ENCODE assay signal across 13 cellular contexts in the genomic region with DNA sequence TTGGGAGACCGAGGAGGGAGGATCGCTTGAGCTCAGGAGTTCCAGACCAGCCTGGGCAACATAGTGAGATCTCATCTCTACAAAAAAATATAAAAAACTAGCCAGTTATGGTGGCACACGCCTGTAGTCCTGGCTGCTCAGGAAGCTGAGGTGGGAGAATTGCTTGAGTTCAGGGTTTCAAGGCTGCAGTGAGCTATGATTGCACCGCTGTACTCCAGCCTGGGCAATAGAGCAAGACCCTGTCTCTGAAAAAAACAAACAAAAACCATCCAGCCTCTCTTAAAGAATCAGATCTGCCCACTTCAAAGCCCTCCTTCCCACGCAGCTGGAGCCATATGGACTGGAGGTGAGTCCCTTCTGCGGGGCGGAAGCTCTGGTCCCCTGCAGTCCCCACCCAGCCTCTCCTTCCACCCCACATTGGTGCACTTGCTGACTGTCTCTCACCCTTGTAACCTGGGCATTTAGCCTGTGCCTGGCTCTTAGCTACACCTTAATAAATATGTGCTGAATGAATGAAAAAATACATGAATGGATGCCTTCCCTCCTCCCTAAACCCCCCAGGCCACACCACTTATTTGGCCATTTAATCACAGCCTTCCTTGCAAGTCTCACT. TPM values are rescaled to one million over a fixed set of nuclear protein-coding genes. Genes with fewer than 3 reads are reported as not detected.
DNase-seq lines count a peak whose midpoint lies in the region; ATAC-seq and TF ChIP-seq lines count a peak whose summit lies in the region.
"Had no signal": no experiment of that assay in that cellular context is flagged by ENCODE, and none has a peak within 500 bp of the region (broad histone marks: within the 10 kb centered on the region; RNA-seq: fewer than 3 reads in every experiment).

No MANE protein-coding gene starts in this region.

- CTCF ChIA-PET in SK-N-SH (lab: Yijun Ruan, JAX): interaction anchor here (1.1 to 3.2 kb wide), 6 partner anchors 10 to 136 kb away, joined by 3 to 10 read pairs (median 6); a partner anchor contains a TSS

- no peak; the same call in 1 of the 3 replicates for ATAC-seq in SK-N-SH treated with all-trans-retinoic acid at 6 μM for 48 hours
- ATAC-seq in GM18858 (IDR thresholded peaks at IDR 0.05; ENCODE audit: unreplicated experiment): no peak
- ATAC-seq in HG02623 (IDR thresholded peaks at IDR 0.05; ENCODE audit: unreplicated experiment): no peak

- DNase-seq in SK-N-SH (no peak), ascending aorta (ENCODE audit: low spot score in 2 of 2) (no peak), mesenchymal stem cell (no peak), suprapubic skin (ENCODE audit: low spot score in 2 of 2) (peak in 1 of 2 donors; percentile 48), inferior parietal cortex (ENCODE audit: extremely low spot score) (no peak)
- DNase-seq: central memory CD4-positive, alpha-beta T cell; small intestine had no signal

- H3K4me1 ChIP-seq in SK-N-SH (ENCODE audit: control insufficient read depth in 1 of 2, insufficient read depth in 2 of 2, low read depth in 1 of 2, low read length in 1 of 2) (peaks cover 5 to 13% of the 10 kb centered on the region in 2 experiments; a peak in 3 of 4 replicates), ascending aorta (peaks cover 10 to 23% of the 10 kb centered on the region in 2 donors), mesenchymal stem cell (ENCODE audit: control insufficient read depth, insufficient read depth, low read depth, low read length) (peaks cover 29% of the 10 kb centered on the region), suprapubic skin (peaks cover 26% of the 10 kb centered on the region)
- H3K4me1 ChIP-seq: upper lobe of right lung had no signal

- H2BK120ac ChIP-seq in mesenchymal stem cell (ENCODE audit: low read depth, low read length): peak overlapping the region; percentile 23

- H3K4me2 ChIP-seq in SK-N-SH (peak overlapping the region; percentile 67), mesenchymal stem cell (ENCODE audit: low read length, poor library complexity, severe bottlenecking) (no peak overlapping the region)

- peak overlapping the region; percentile 71 for H4K91ac ChIP-seq in mesenchymal stem cell (ENCODE audit: low read length)

- no peaks in the 10 kb centered on the region for H3K79me2 ChIP-seq in SK-N-SH (ENCODE audit: insufficient read depth)

- H3K9me3 ChIP-seq in SK-N-SH (no peaks in the 10 kb centered on the region), ascending aorta (no peaks in the 10 kb centered on the region), mesenchymal stem cell (ENCODE audit: control insufficient read depth, low read length) (no peaks in the 10 kb centered on the region), suprapubic skin (no peaks in the 10 kb centered on the region)
- H3K9me3 ChIP-seq: Caco-2, upper lobe of right lung had no signal

- H3K4me3 ChIP-seq in SK-N-SH (ENCODE audit: low read depth in 2 of 2, low read length in 1 of 2): no peak overlapping the region
- no peak overlapping the region for H3K4me3 ChIP-seq in ascending aorta
- peak overlapping the region in 1 of 2 experiments; percentile 29 for H3K4me3 ChIP-seq in mesenchymal stem cell (ENCODE audit: insufficient read depth in 1 of 2, low read depth in 1 of 2, low read length in 2 of 2)
- H3K4me3 ChIP-seq in suprapubic skin: no peak overlapping the region
- H3K4me3 ChIP-seq: upper lobe of right lung had no signal

- H2BK12ac ChIP-seq in mesenchymal stem cell (ENCODE audit: low read length in 2 of 2): peak overlapping the region; percentile 72 to 99

- peak overlapping the region; percentile 83 to 94 for H3K4ac ChIP-seq in mesenchymal stem cell (ENCODE audit: low read depth in 1 of 2, low read length in 2 of 2)

- H3K18ac ChIP-seq in mesenchymal stem cell (ENCODE audit: low read depth in 1 of 2, low read length in 2 of 2): peak overlapping the region; percentile 25 to 92

- TF ChIP-seq POLR2A in suprapubic skin (IDR thresholded peaks at IDR 0.05): no peak

- H2AFZ ChIP-seq in SK-N-SH (ENCODE audit: low read depth) (peak overlapping the region; percentile 87), mesenchymal stem cell (ENCODE audit: low read depth, low read length) (no peak overlapping the region)

- no peak for TF ChIP-seq RAD21 in SK-N-SH (IDR thresholded peaks at IDR 0.05; ENCODE audit: low read length)

- TF ChIP-seq EP300 in SK-N-SH (IDR thresholded peaks at IDR 0.05; ENCODE audit: borderline replicate concordance in 1 of 2, low read depth in 1 of 2, low read length in 1 of 2): no peak
- no peak for TF ChIP-seq EP300 in suprapubic skin (IDR thresholded peaks at IDR 0.05)

- intact Hi-C loops in ascending aorta (cut with DNase I): no loop called here

- H3K36me3 ChIP-seq in SK-N-SH (replicated peaks in 1 of 2; ENCODE audit: control insufficient read depth in 1 of 2, insufficient read depth in 2 of 2, low read length in 1 of 2): no peaks in the 10 kb centered on the region
- H3K36me3 ChIP-seq in ascending aorta: no peaks in the 10 kb centered on the region
- no peaks in the 10 kb centered on the region for H3K36me3 ChIP-seq in mesenchymal stem cell (ENCODE audit: control insufficient read depth in 1 of 2, insufficient read depth in 2 of 2, low read depth in 1 of 2, low read length in 2 of 2)
- H3K36me3 ChIP-seq in suprapubic skin: no peaks in the 10 kb centered on the region
- H3K36me3 ChIP-seq: upper lobe of right lung had no signal

- H2BK15ac ChIP-seq in mesenchymal stem cell (ENCODE audit: low read depth, poor library complexity, severe bottlenecking): peak overlapping the region; percentile 55

- no peaks in the 10 kb centered on the region for H3K9me2 ChIP-seq in SK-N-SH

- H3K27ac ChIP-seq in SK-N-SH (ENCODE audit: low read depth in 2 of 2, low read length in 1 of 2): peak overlapping the region in 1 of 2 experiments; percentile 66; a peak in 2 of 4 replicates
- peak overlapping the region; percentile 62 to 88 for H3K27ac ChIP-seq in ascending aorta
- H3K27ac ChIP-seq in mesenchymal stem cell (ENCODE audit: low read length, poor library complexity, severe bottlenecking): peak overlapping the region; percentile 89
- H3K27ac ChIP-seq in suprapubic skin: peak overlapping the region; percentile 57
- H3K27ac ChIP-seq: upper lobe of right lung had no signal

- H3K9ac ChIP-seq in SK-N-SH (peak overlapping the region; percentile 35; the same call in 1 of the 2 replicates), mesenchymal stem cell (ENCODE audit: low read length) (peak overlapping the region; percentile 71)

- WGBS in SK-N-SH (ENCODE audit: low lambda C conversion rate): 94% methylated on average over 7 of the region's 7 CpGs
- WGBS in mesenchymal stem cell: 76% methylated on average over 7 of the region's 7 CpGs
- 81% methylated on average over 7 of the region's 7 CpGs for WGBS in suprapubic skin

- H3K14ac ChIP-seq in mesenchymal stem cell (ENCODE audit: low read length in 2 of 2): peak overlapping the region in 1 of 2 experiments; percentile 87

- POLR2A ChIA-PET in SK-N-SH (lab: Yijun Ruan, JAX): interaction anchor here (0.6 kb wide), 1 partner anchor 15 kb away, joined by 3 read pairs; no protein-coding TSS in a partner anchor

- peaks cover 5% of the 10 kb centered on the region for H3F3A ChIP-seq in SK-N-SH (replicated peaks; ENCODE audit: insufficient read depth)

- no peak overlapping the region for H3K23ac ChIP-seq in mesenchymal stem cell (ENCODE audit: low read length in 2 of 2)

- H2AK5ac ChIP-seq in mesenchymal stem cell (ENCODE audit: low read length, severe bottlenecking): peak overlapping the region; percentile 45

- no peak for TF ChIP-seq CTCF in SK-N-SH (IDR thresholded peaks at IDR 0.05)
- no peak for TF ChIP-seq CTCF in ascending aorta (IDR thresholded peaks at IDR 0.05)
- no peak for TF ChIP-seq CTCF in suprapubic skin (IDR thresholded peaks at IDR 0.05)

- peak overlapping the region; percentile 33 for H4K8ac ChIP-seq in mesenchymal stem cell (ENCODE audit: low read length)

- peak overlapping the region; percentile 57 for H2BK5ac ChIP-seq in mesenchymal stem cell (ENCODE audit: low read depth, low read length, poor library complexity, severe bottlenecking)

- H3K27me3 ChIP-seq in SK-N-SH (ENCODE audit: insufficient read depth) (no peaks in the 10 kb centered on the region), ascending aorta (no peaks in the 10 kb centered on the region), mesenchymal stem cell (ENCODE audit: control insufficient read depth in 1 of 2, insufficient read depth in 1 of 2, low read length in 2 of 2) (no peaks in the 10 kb centered on the region), suprapubic skin (no peaks in the 10 kb centered on the region)
- H3K27me3 ChIP-seq: upper lobe of right lung had no signal

- no peaks in the 10 kb centered on the region for H3K79me1 ChIP-seq in mesenchymal stem cell (replicated peaks; ENCODE audit: low read length, poor library complexity, severe bottlenecking)

- H4K20me1 ChIP-seq in SK-N-SH (ENCODE audit: insufficient read depth): no peaks in the 10 kb centered on the region

TF ChIP-seq in SK-N-SH, 30 proteins besides CTCF, POLR2A, EP300 and RAD21 (continues in another document):
- TF ChIP-seq ELF1 (IDR thresholded peaks at IDR 0.05) (no peak), EZH2phosphoT487 (IDR thresholded peaks at IDR 0.05; ENCODE audit: borderline replicate concordance, low read depth) (no peak), FOXM1 (IDR thresholded peaks at IDR 0.05; ENCODE audit: low read depth) (no peak), MXI1 (IDR thresholded peaks at IDR 0.05; ENCODE audit: low read depth, low read length) (no peak), NRF1 (IDR thresholded peaks at IDR 0.05; ENCODE audit: low read depth, low read length) (no peak), SMC3 (IDR thresholded peaks at IDR 0.05; ENCODE audit: low read depth, low read length) (no peak)

RNA-seq across cellular contexts. Expression of a gene that starts 7.2 kb away (rescaled TPM):
- 0.49 and 0.57 TPM in 2 replicates for polyA plus RNA-seq in SK-N-SH (2012; rRNA removed)
- 0.56 and 0.60 TPM in 2 replicates for polyA plus RNA-seq in SK-N-SH (2012; cell fraction: cytosol; rRNA removed)
- 0.45 and 0.76 TPM in 2 replicates for polyA plus RNA-seq in SK-N-SH (2012; cell fraction: nucleus; rRNA removed)
- total RNA-seq in ascending aorta (1.2 TPM), suprapubic skin (10 to 100 TPM in 1 of 4 donors, 1 to 10 TPM in 3; 7.6 to 10.3 (median 8.4) TPM)
- 2.3 TPM for polyA plus RNA-seq in mesenchymal stem cell (2013, experiment 1 of 2)
- polyA plus RNA-seq in mesenchymal stem cell (2013, experiment 2 of 2): 2.5 TPM

RNA-seq across cellular contexts. Expression of a gene that starts 32.9 kb away (rescaled TPM):
- 1.0 and 1.2 TPM in 2 replicates for polyA plus RNA-seq in SK-N-SH (2012; rRNA removed)
- 0.18 and 0.33 TPM in 2 replicates for polyA plus RNA-seq in SK-N-SH (2012; cell fraction: cytosol; rRNA removed)
- 7.0 and 8.8 TPM in 2 replicates for polyA plus RNA-seq in SK-N-SH (2012; cell fraction: nucleus; rRNA removed)
- total RNA-seq in ascending aorta (15.1 TPM), suprapubic skin (10 to 100 TPM in 1 of 4 donors, 1 to 10 TPM in 3; 3.3 to 10.1 (median 5.3) TPM)
- 45.9 TPM for polyA plus RNA-seq in mesenchymal stem cell (2013, experiment 1 of 2)
- 43.6 TPM for polyA plus RNA-seq in mesenchymal stem cell (2013, experiment 2 of 2)
- total RNA-seq: A172 had no signal
